In the genomic region with DNA sequence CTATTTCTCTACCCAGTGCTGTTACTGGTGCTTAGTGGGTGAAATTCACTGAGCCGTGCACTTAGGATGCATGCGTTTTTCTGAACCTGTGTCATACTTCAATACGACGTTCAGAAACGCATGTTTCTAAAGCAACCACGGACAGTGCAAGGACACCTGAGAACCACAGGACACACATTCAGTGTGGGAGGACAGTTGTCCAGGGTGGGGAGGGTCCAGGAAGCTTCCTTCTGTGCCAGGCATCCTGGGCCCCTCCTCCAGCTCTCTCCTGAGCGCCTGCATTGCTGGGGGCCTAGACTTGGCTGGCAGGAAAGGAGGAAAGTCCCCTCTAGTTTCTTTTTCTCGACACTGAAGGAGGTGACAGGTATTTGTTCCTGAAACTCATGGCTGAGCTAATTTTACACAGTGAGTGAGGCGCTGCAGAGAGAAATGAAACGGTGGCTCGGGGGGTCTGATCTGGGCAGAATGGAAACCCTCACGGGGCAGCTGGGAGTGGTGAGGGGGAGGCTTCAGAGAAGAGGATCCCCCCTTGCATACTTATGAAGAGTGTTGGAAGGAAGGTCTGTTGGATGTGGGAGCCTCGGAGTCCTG, we compare ENCODE assay signal across 10 cellular contexts.
A peak's percentile ranks its signal among the peaks of the same experiment; 100 is the strongest.
DNase-seq lines count a peak whose midpoint lies in the region; ATAC-seq and TF ChIP-seq lines count a peak whose summit lies in the region.
"Had no signal": no experiment of that assay in that cellular context is flagged by ENCODE, and none has a peak within 500 bp of the region (broad histone marks: within the 10 kb centered on the region; RNA-seq: fewer than 3 reads in every experiment).

No MANE protein-coding gene starts in this region.

- H2AFZ ChIP-seq in GM23338: no peak overlapping the region

- no peaks in the 10 kb centered on the region for H3K79me2 ChIP-seq in GM23338 (replicated peaks; ENCODE audit: insufficient read depth)

- no peaks in the 10 kb centered on the region for H3K36me3 Mint-ChIP-seq in T-helper 2 cell treated with Interferon-gamma antibody and Interleukin-4, amounts not matched to agents 5 μg/mL and 100 μg/mL, for 36 hours (ENCODE audit: low read depth)
- H3K36me3 Mint-ChIP-seq in GM23338 (ENCODE audit: low read depth): no peaks in the 10 kb centered on the region

- H3K27ac Mint-ChIP-seq in T-helper 2 cell treated with Interferon-gamma antibody and Interleukin-4, amounts not matched to agents 5 μg/mL and 100 μg/mL, for 36 hours: no peak overlapping the region
- no peak overlapping the region for H3K27ac Mint-ChIP-seq in GM23338

- no peaks in the 10 kb centered on the region for H4K20me1 ChIP-seq in GM23338 (replicated peaks; ENCODE audit: insufficient read depth)

- no peak overlapping the region for H3K4me3 Mint-ChIP-seq in T-helper 2 cell treated with Interferon-gamma antibody and Interleukin-4, amounts not matched to agents 5 μg/mL and 100 μg/mL, for 36 hours
- no peak overlapping the region for H3K4me3 Mint-ChIP-seq in GM23338

- H3F3A ChIP-seq in GM23338 (replicated peaks; ENCODE audit: low read depth): no peaks in the 10 kb centered on the region

- no peaks in the 10 kb centered on the region for H3K4me1 ChIP-seq in GM23338 (ENCODE audit: insufficient read depth)

- no peak overlapping the region for H3K4me2 ChIP-seq in GM23338

- H3K27me3 Mint-ChIP-seq in T-helper 2 cell treated with Interferon-gamma antibody and Interleukin-4, amounts not matched to agents 5 μg/mL and 100 μg/mL, for 36 hours (ENCODE audit: low read depth): no peaks in the 10 kb centered on the region
- peaks cover 3% of the 10 kb centered on the region for H3K27me3 Mint-ChIP-seq in GM23338 (ENCODE audit: insufficient read depth, low read depth, poor library complexity)

- H3K4me3 ChIP-seq in GM23338: no peak overlapping the region
- H3K4me3 ChIP-seq: mucosa of descending colon had no signal

- TF ChIP-seq CTCF in GM23338 (conservative IDR thresholded peaks at IDR 0.05; ENCODE audit: low read depth in 2 of 2): no peak

- H3K27me3 ChIP-seq in GM23338 (ENCODE audit: insufficient read depth): no peaks in the 10 kb centered on the region

- ATAC-seq in GM21786 (IDR thresholded peaks at IDR 0.05; ENCODE audit: unreplicated experiment) (peak; percentile 49), GM23338 (no peak)
- ATAC-seq: mucosa of descending colon had no signal

- no peaks in the 10 kb centered on the region for H3K9me2 ChIP-seq in GM23338 (ENCODE audit: insufficient read depth)

- no peak overlapping the region for H3K27ac ChIP-seq in GM23338 (ENCODE audit: low read depth)
- H3K27ac ChIP-seq: 22Rv1 had no signal

- H3K9me3 Mint-ChIP-seq in T-helper 2 cell treated with Interferon-gamma antibody and Interleukin-4, amounts not matched to agents 5 μg/mL and 100 μg/mL, for 36 hours: no peaks in the 10 kb centered on the region
- no peaks in the 10 kb centered on the region for H3K9me3 Mint-ChIP-seq in GM23338

- H3K36me3 ChIP-seq in GM23338 (ENCODE audit: insufficient read depth): no peaks in the 10 kb centered on the region

- peak; percentile 17 for DNase-seq in T-helper 2 cell treated with Interferon-gamma antibody and Interleukin-4, amounts not matched to agents 5 μg/mL and 100 μg/mL, for 36 hours (ENCODE audit: low spot score)
- no peak for DNase-seq in T-helper 2 cell
- peak; percentile 44 to 52 for DNase-seq in activated CD4-positive, alpha-beta T cell treated with anti-CD3 and anti-CD28 coated beads, Interleukin-2, amount 50 U/mL, for 48 hours
- DNase-seq in stimulated activated CD4-positive, alpha-beta T cell treated with anti-CD3 and anti-CD28 coated beads, Interleukin-4, amount 100 ng/mL, for 1 hour: peak; percentile 37
- no peak for DNase-seq in AG20443 (ENCODE audit: low spot score)
- no peak for DNase-seq in GM23338 (ENCODE audit: low spot score)
- DNase-seq in NCI-H82 treated with DMSO at 0.1 percent for 48 hours (lab: John Stamatoyannopoulos, UW; ENCODE audit: unreplicated experiment): no peak
- DNase-seq: mucosa of descending colon had no signal

- H3K4me1 Mint-ChIP-seq in T-helper 2 cell treated with Interferon-gamma antibody and Interleukin-4, amounts not matched to agents 5 μg/mL and 100 μg/mL, for 36 hours (ENCODE audit: low read depth): peaks cover 18% of the 10 kb centered on the region
- no peaks in the 10 kb centered on the region for H3K4me1 Mint-ChIP-seq in GM23338

TF ChIP-seq in GM23338, 12 proteins besides CTCF, POLR2A, EP300 and RAD21:
- TF ChIP-seq CREB1 (CRISPR knock-in tag; IDR thresholded peaks at IDR 0.05; ENCODE audit: low read depth): no peak

Comparison
In these comparisons a context has a peak if more than half of its experiments do, and no peak if none do; other contexts are left out.
1. DNase-seq: peak in T-helper 2 cell treated with Interferon-gamma antibody and Interleukin-4, amounts not matched to agents 5 μg/mL and 100 μg/mL, for 36 hours (single experiment), activated CD4-positive, alpha-beta T cell treated with anti-CD3 and anti-CD28 coated beads, Interleukin-2, amount 50 U/mL, for 48 hours (2 of 2) and stimulated activated CD4-positive, alpha-beta T cell treated with anti-CD3 and anti-CD28 coated beads, Interleukin-4, amount 100 ng/mL, for 1 hour (single experiment); none in T-helper 2 cell (0 of 5), AG20443 (single experiment), GM23338 (single experiment) and NCI-H82 treated with DMSO at 0.1 percent for 48 hours (single experiment).